1 cellular context compared by ENCODE assay signal in genomic region chr15:57334257-57334656, GRCh38.
TF ChIP-seq lines count a peak whose summit lies in the region.

No MANE protein-coding gene starts in this region.

TF ChIP-seq in endothelial cell of umbilical vein, 7 proteins besides CTCF, POLR2A, EP300 and RAD21:
- no peak for TF ChIP-seq MAX (IDR thresholded peaks at IDR 0.05; ENCODE audit: insufficient read depth, insufficient read length)
- TF ChIP-seq POLR2AphosphoS5 (IDR thresholded peaks at IDR 0.05; ENCODE audit: insufficient read depth, low read depth, low read length), result peak; percentile 64
- TF ChIP-seq MYC (IDR thresholded peaks at IDR 0.05; ENCODE audit: low read depth, low read length), result peak; percentile 82
- no peak for TF ChIP-seq EZH2 (IDR thresholded peaks at IDR 0.05; ENCODE audit: borderline replicate concordance, low read depth, low read length, severe bottlenecking)
- peak; percentile 51 for TF ChIP-seq GATA2 (IDR thresholded peaks at IDR 0.05; ENCODE audit: insufficient read depth, insufficient read length, low read depth, low read length)
- peak; percentile 68 for TF ChIP-seq JUN (IDR thresholded peaks at IDR 0.05; ENCODE audit: borderline replicate concordance, insufficient read depth, insufficient read length, low read depth)
- TF ChIP-seq FOS (IDR thresholded peaks at IDR 0.05; ENCODE audit: borderline replicate concordance, insufficient read depth, low read length), result peak; percentile 95
